In genomic region chr2:25275575-25275965, GRCh38 we compare ENCODE assay signal across 1 cellular context.
TF ChIP-seq lines count a peak whose summit lies in the region.

No MANE protein-coding gene starts in this region.

TF ChIP-seq in HEK293T, 16 proteins besides CTCF, POLR2A, EP300 and RAD21:
- no peak for TF ChIP-seq NFRKB (IDR thresholded peaks at IDR 0.05)
- no peak for TF ChIP-seq FOXM1 (IDR thresholded peaks at IDR 0.05; ENCODE audit: borderline replicate concordance)
